ENCODE assay signal across 27 cellular contexts in the genomic region with DNA sequence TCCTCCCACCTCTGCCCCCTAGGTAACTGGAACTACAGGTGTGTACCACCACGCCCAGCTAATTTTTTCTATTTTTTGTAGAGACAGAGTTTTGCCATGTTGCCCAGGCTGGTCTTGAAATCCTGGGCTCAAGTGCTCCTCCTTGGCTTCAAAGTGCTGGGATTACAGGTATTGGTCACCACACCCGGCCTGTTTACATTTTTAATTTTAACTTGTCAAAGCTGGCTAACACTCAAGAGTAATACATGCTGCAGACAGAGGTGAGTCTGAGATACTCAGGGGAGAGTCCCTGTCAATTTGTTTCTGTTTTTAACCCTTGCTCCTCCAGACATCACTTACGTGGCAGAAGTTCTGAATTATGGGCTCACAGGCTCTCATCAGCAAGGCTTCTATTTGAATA. TPM values are rescaled to one million over a fixed set of nuclear protein-coding genes. Genes with fewer than 3 reads are reported as not detected.
DNase-seq lines count a peak whose midpoint lies in the region; ATAC-seq, FAIRE-seq and TF ChIP-seq lines count a peak whose summit lies in the region.
"Had no signal": no experiment of that assay in that cellular context is flagged by ENCODE, and none has a peak within 500 bp of the region (broad histone marks: within the 10 kb centered on the region; RNA-seq: fewer than 3 reads in every experiment).

No MANE protein-coding gene starts in this region.

- peaks cover 8% of the 10 kb centered on the region for H3K4me1 Mint-ChIP-seq in activated naive CD8-positive, alpha-beta T cell treated with anti-CD3 and anti-CD28 coated beads, Interleukin-2, amount 10 ng/mL, durations not matched to agents 7 days and 5 days
- H3K4me1 Mint-ChIP-seq in activated naive CD8-positive, alpha-beta T cell treated with anti-CD3 and anti-CD28 coated beads for 36 hours = peaks cover 5% of the 10 kb centered on the region
- H3K4me1 Mint-ChIP-seq in endothelial cell (ENCODE audit: unreplicated experiment) = no peaks in the 10 kb centered on the region
- H3K4me1 Mint-ChIP-seq: GM23338, H9 had no signal

- DNase-seq in activated naive CD8-positive, alpha-beta T cell treated with anti-CD3 and anti-CD28 coated beads, Interleukin-2, amount 10 ng/mL, durations not matched to agents 7 days and 5 days = no peak
- DNase-seq in activated naive CD8-positive, alpha-beta T cell treated with anti-CD3 and anti-CD28 coated beads for 36 hours = no peak
- DNase-seq in Karpas-422 (no peak), endothelial cell (ENCODE audit: low spot score) (no peak), osteoblast (ENCODE audit: insufficient read length, low spot score, missing footprints) (peak; percentile 31), Peyer's patch (no peak), kidney (no peak)
- DNase-seq: CD4-positive, alpha-beta memory T cell; COR-L47; H9; KG1; NCI-H1092; NCI-H1417 treated with DMSO at 0.1 percent for 48 hours; NCI-H1694 treated with DMSO at 0.1 percent for 48 hours; NCI-H2081; NCI-H2227 treated with DMSO at 0.1 percent for 48 hours; NCI-H510A; NCI-H69; OCI-M1; SIG-M5 had no signal

- H3K4me3 ChIP-seq in Karpas-422 (ENCODE audit: low read length) (peak overlapping the region; percentile 22), osteoblast (ENCODE audit: insufficient read depth, low read length) (no peak overlapping the region), Peyer's patch (no peak overlapping the region), kidney (ENCODE audit: low read length in 2 of 2) (no peak overlapping the region)
- H3K4me3 ChIP-seq: GM23338, SK-N-MC had no signal

- H3K4me3 Mint-ChIP-seq in activated naive CD8-positive, alpha-beta T cell treated with anti-CD3 and anti-CD28 coated beads, Interleukin-2, amount 10 ng/mL, durations not matched to agents 7 days and 5 days = no peak overlapping the region
- no peak overlapping the region for H3K4me3 Mint-ChIP-seq in activated naive CD8-positive, alpha-beta T cell treated with anti-CD3 and anti-CD28 coated beads for 36 hours
- no peak overlapping the region for H3K4me3 Mint-ChIP-seq in endothelial cell (ENCODE audit: unreplicated experiment)
- H3K4me3 Mint-ChIP-seq: CD4-positive, alpha-beta memory T cell; GM23338; H9 had no signal

- H3K4me1 ChIP-seq in Karpas-422 (ENCODE audit: low read length) = peaks cover 30% of the 10 kb centered on the region
- no peaks in the 10 kb centered on the region for H3K4me1 ChIP-seq in osteoblast (ENCODE audit: insufficient read depth, low read length)
- H3K4me1 ChIP-seq in Peyer's patch = peaks cover 0 to 9% (median 0%) of the 10 kb centered on the region in 4 donors
- no peaks in the 10 kb centered on the region for H3K4me1 ChIP-seq in kidney (ENCODE audit: control insufficient read depth in 1 of 2, insufficient read depth in 1 of 2, low read depth in 1 of 2, low read length in 2 of 2)

- peaks cover 31% of the 10 kb centered on the region; the same call in 1 of the 2 replicates for H3K36me3 ChIP-seq in Karpas-422 (ENCODE audit: insufficient read depth, low read length)
- peaks cover 73% of the 10 kb centered on the region for H3K36me3 ChIP-seq in osteoblast (ENCODE audit: insufficient read depth, low read length)
- peaks cover 0 to 87% (median 0%) of the 10 kb centered on the region in 3 donors for H3K36me3 ChIP-seq in Peyer's patch
- peaks cover 53 to 55% of the 10 kb centered on the region in 2 donors for H3K36me3 ChIP-seq in kidney (ENCODE audit: control insufficient read depth in 1 of 2, insufficient read depth in 2 of 2, low read length in 2 of 2)

- no peak overlapping the region for H2AFZ ChIP-seq in Karpas-422 (ENCODE audit: low read length)
- H2AFZ ChIP-seq in osteoblast (ENCODE audit: low read length) = no peak overlapping the region
- H2AFZ ChIP-seq: GM23338 had no signal

- H3K27ac ChIP-seq in Karpas-422 (ENCODE audit: low read length) (peak overlapping the region; percentile 78), osteoblast (ENCODE audit: low read depth, low read length) (no peak overlapping the region), Peyer's patch (no peak overlapping the region), kidney (ENCODE audit: low read depth in 2 of 2, low read length in 2 of 2) (no peak overlapping the region)
- H3K27ac ChIP-seq: SK-N-MC had no signal

- H3K9me3 Mint-ChIP-seq in activated naive CD8-positive, alpha-beta T cell treated with anti-CD3 and anti-CD28 coated beads, Interleukin-2, amount 10 ng/mL, durations not matched to agents 7 days and 5 days = no peaks in the 10 kb centered on the region
- no peaks in the 10 kb centered on the region for H3K9me3 Mint-ChIP-seq in activated naive CD8-positive, alpha-beta T cell treated with anti-CD3 and anti-CD28 coated beads for 36 hours
- no peaks in the 10 kb centered on the region for H3K9me3 Mint-ChIP-seq in endothelial cell (ENCODE audit: unreplicated experiment)
- H3K9me3 Mint-ChIP-seq: CD4-positive, alpha-beta memory T cell; GM23338; H9 had no signal

- no peaks in the 10 kb centered on the region for H3K27me3 Mint-ChIP-seq in activated naive CD8-positive, alpha-beta T cell treated with anti-CD3 and anti-CD28 coated beads, Interleukin-2, amount 10 ng/mL, durations not matched to agents 7 days and 5 days
- H3K27me3 Mint-ChIP-seq in activated naive CD8-positive, alpha-beta T cell treated with anti-CD3 and anti-CD28 coated beads for 36 hours = no peaks in the 10 kb centered on the region
- H3K27me3 Mint-ChIP-seq in endothelial cell (ENCODE audit: unreplicated experiment) = peaks cover 2% of the 10 kb centered on the region
- H3K27me3 Mint-ChIP-seq: CD4-positive, alpha-beta memory T cell had no signal

- H3K9me2 ChIP-seq in Karpas-422 (replicated peaks; ENCODE audit: insufficient read depth, low read length) = no peaks in the 10 kb centered on the region

- TF ChIP-seq CTCF in endothelial cell (IDR thresholded peaks at IDR 0.05; ENCODE audit: unreplicated experiment) (no peak), osteoblast (IDR thresholded peaks at IDR 0.05; ENCODE audit: extremely low read depth, low read depth, low read length) (no peak), Peyer's patch (IDR thresholded peaks at IDR 0.05) (no peak), kidney (IDR thresholded peaks at IDR 0.05; ENCODE audit: borderline replicate concordance, extremely low read depth, insufficient read depth) (no peak)

- POLR2A ChIA-PET in activated naive CD8-positive, alpha-beta T cell treated with anti-CD3 and anti-CD28 coated beads, Interleukin-2, amount 10 ng/mL, durations not matched to agents 7 days and 5 days (lab: Charles Lee) = no interaction called here

- intact Hi-C loops in kidney (cut with DNase I) = no loop called here

- H3K4me2 ChIP-seq in Karpas-422 (ENCODE audit: low read depth, low read length, poor library complexity, severe bottlenecking) (peak overlapping the region; percentile 66), osteoblast (ENCODE audit: insufficient read depth, low read length) (no peak overlapping the region)
- H3K4me2 ChIP-seq: GM23338 had no signal

- H3K9me3 ChIP-seq in Karpas-422 (ENCODE audit: low read length) (no peaks in the 10 kb centered on the region), osteoblast (ENCODE audit: low read depth, low read length) (no peaks in the 10 kb centered on the region), Peyer's patch (no peaks in the 10 kb centered on the region), kidney (ENCODE audit: control insufficient read depth in 1 of 2, low read length in 2 of 2) (no peaks in the 10 kb centered on the region)

- no peak for FAIRE-seq in kidney (lab: Jason Lieb, UNC)
- FAIRE-seq: G401.6, HTR-8/SVneo, RCC 7860 had no signal

- TF ChIP-seq POLR2A in Peyer's patch (IDR thresholded peaks at IDR 0.05) = no peak

- H3K9ac ChIP-seq in Karpas-422 (ENCODE audit: low read length) = no peak overlapping the region
- H3K9ac ChIP-seq in kidney (ENCODE audit: low read length in 2 of 2) = no peak overlapping the region

- ATAC-seq in activated naive CD8-positive, alpha-beta T cell treated with anti-CD3 and anti-CD28 coated beads, Interleukin-2, amount 10 ng/mL, durations not matched to agents 7 days and 5 days (ENCODE audit: low read depth) = no peak
- ATAC-seq in HG03025 (IDR thresholded peaks at IDR 0.05; ENCODE audit: low FRiP score, unreplicated experiment) = no peak
- ATAC-seq: GM23338 had no signal

- H3K27me3 ChIP-seq in Karpas-422 (ENCODE audit: low read length) (no peaks in the 10 kb centered on the region), osteoblast (ENCODE audit: insufficient read depth, low read length) (no peaks in the 10 kb centered on the region), Peyer's patch (no peaks in the 10 kb centered on the region)

- no peaks in the 10 kb centered on the region for H4K20me1 ChIP-seq in Karpas-422 (ENCODE audit: insufficient read depth, low read depth, low read length)
- H4K20me1 ChIP-seq in osteoblast (ENCODE audit: insufficient read depth, low read length) = no peaks in the 10 kb centered on the region

- H3K36me3 Mint-ChIP-seq in activated naive CD8-positive, alpha-beta T cell treated with anti-CD3 and anti-CD28 coated beads, Interleukin-2, amount 10 ng/mL, durations not matched to agents 7 days and 5 days = peaks cover 42% of the 10 kb centered on the region
- H3K36me3 Mint-ChIP-seq in activated naive CD8-positive, alpha-beta T cell treated with anti-CD3 and anti-CD28 coated beads for 36 hours = peaks cover 12% of the 10 kb centered on the region
- H3K36me3 Mint-ChIP-seq in endothelial cell (ENCODE audit: low read depth, unreplicated experiment) = peaks cover 73% of the 10 kb centered on the region

- peak overlapping the region; percentile 34 for H3K27ac Mint-ChIP-seq in activated naive CD8-positive, alpha-beta T cell treated with anti-CD3 and anti-CD28 coated beads, Interleukin-2, amount 10 ng/mL, durations not matched to agents 7 days and 5 days
- no peak overlapping the region for H3K27ac Mint-ChIP-seq in activated naive CD8-positive, alpha-beta T cell treated with anti-CD3 and anti-CD28 coated beads for 36 hours
- H3K27ac Mint-ChIP-seq in endothelial cell (ENCODE audit: unreplicated experiment) = peak overlapping the region; percentile 42
- H3K27ac Mint-ChIP-seq: GM23338 had no signal

- H3K79me2 ChIP-seq in Karpas-422 (ENCODE audit: low read length) (peaks cover 7% of the 10 kb centered on the region; the same call in 1 of the 2 replicates), osteoblast (ENCODE audit: insufficient read depth, low read length) (no peaks in the 10 kb centered on the region)

RNA-seq across cellular contexts. Expression of gene CLEC18B, which starts 50.7 kb away (rescaled TPM):
- total RNA-seq in activated naive CD8-positive, alpha-beta T cell treated with anti-CD3 and anti-CD28 coated beads, Interleukin-2, amount 10 ng/mL, durations not matched to agents 7 days and 5 days = 1 to 10 TPM; 1.5 to 1.7 TPM
- under 1 TPM; 0.36 to 0.39 TPM for total RNA-seq in activated naive CD8-positive, alpha-beta T cell treated with anti-CD3 and anti-CD28 coated beads for 36 hours
- 4.5 and 6.0 TPM in 2 replicates for total RNA-seq in Karpas-422 (2014; rRNA removed; shearing (Covaris generic); ENCODE audit: low replicate concordance)
- total RNA-seq in endothelial cell (ENCODE audit: unreplicated experiment) (0.26 TPM), osteoblast (0.72 and 0.88 TPM in 2 replicates), Peyer's patch (1 to 10 TPM in 2 of 4 donors, under 1 TPM in 1, not detected in 1; 0.57 to 1.8 (median 1.2) TPM), kidney (5.3 TPM)
- 46.1 TPM for polyA plus RNA-seq in kidney (ENCODE audit: insufficient read depth, low read depth, low replicate concordance)
- total RNA-seq: GM23338 had no signal
- polyA plus RNA-seq: BJ; CD4-positive, alpha-beta memory T cell had no signal
